ENCODE assay signal across 8 cellular contexts in the genomic region with DNA sequence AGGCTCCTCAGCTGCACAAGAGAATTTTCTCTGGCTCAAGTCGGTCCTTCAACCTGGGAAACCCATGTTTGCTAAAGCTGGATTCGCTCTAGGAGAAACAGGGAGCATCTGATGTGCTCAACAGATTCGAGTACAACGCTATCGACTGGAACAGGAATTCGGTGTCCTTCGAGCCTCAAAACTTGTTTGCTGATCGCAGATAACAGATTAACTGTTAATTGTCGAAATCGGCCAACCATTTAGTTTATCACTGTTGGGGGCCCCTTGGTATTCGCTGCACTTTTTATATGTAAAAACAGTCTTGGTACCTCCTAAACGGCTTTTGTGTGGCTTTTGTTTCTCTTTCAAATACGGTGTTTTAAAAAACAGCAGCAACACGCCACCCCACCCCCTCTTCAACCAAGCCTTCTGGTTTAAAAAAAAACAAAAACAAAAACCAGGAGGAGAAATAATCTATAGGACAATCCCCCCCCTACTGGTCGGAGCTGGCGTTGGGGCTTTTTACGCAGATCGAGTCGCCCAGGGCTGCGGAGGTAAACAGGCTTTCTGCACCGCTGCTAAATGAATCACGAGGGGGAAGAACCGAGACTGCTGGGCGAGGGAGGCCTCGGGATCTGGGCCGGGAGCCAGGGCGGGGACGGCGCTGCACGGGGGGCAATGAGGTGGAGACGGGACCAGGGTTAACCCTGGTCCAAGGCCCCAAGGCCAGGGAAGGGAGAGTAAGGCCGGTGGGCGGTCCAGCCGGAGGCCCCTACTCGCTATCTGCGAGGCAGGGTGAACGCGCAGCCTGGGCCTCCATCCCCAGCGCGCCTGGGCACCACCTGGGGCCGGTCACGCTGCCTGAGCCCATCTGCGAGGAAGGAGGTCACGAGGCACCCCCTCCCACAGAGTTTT.
DNase-seq lines count a peak whose midpoint lies in the region; ATAC-seq and TF ChIP-seq lines count a peak whose summit lies in the region.

No MANE protein-coding gene starts in this region.

- H3K4me1 ChIP-seq in GM23338 (ENCODE audit: insufficient read depth), result peaks cover 49% of the 10 kb centered on the region
- peaks cover 0 to 24% (median 7%) of the 10 kb centered on the region in 4 donors for H3K4me1 ChIP-seq in right lobe of liver

- peak overlapping the region; percentile 95 for H3K27ac Mint-ChIP-seq in GM23338

- H3K36me3 ChIP-seq in GM23338 (ENCODE audit: insufficient read depth) (no peaks in the 10 kb centered on the region), right lobe of liver (no peaks in the 10 kb centered on the region)

- TF ChIP-seq CTCF in GM23338 (conservative IDR thresholded peaks at IDR 0.05; ENCODE audit: low read depth in 2 of 2) (peak; percentile 50 to 53), right lobe of liver (IDR thresholded peaks at IDR 0.05) (peak in 2 of 4 donors; percentile 11 to 17)

- H4K20me1 ChIP-seq in GM23338 (replicated peaks; ENCODE audit: insufficient read depth), result no peaks in the 10 kb centered on the region

- H3K4me3 Mint-ChIP-seq in GM23338, result peak overlapping the region; percentile 78

- no peaks in the 10 kb centered on the region for H3K9me3 ChIP-seq in right lobe of liver

- intact Hi-C loops in right lobe of liver (cut with DNase I) (loop anchor here in 1 of 2 donors (5.0 to 10.0 kb wide), 2 partner anchors 72 to 155 kb away; a partner anchor contains a TSS), head of caudate nucleus (cut with DNase I) (no loop called here)

- peak overlapping the region; percentile 59 for H3K4me3 ChIP-seq in GM23338
- H3K4me3 ChIP-seq in right lobe of liver, result no peak overlapping the region

- DNase-seq in DMS53 treated with DMSO at 0.1 percent for 48 hours (lab: John Stamatoyannopoulos, UW; ENCODE audit: unreplicated experiment) (peak; percentile 68), GM23338 (ENCODE audit: low spot score) (peak; percentile 90), NCI-H1417 (lab: John Stamatoyannopoulos, UW) (peak; percentile 38 to 92 (median 82)), T1000 (lab: John Stamatoyannopoulos, UW) (peak; percentile 2), astrocyte of the hippocampus (ENCODE audit: low read depth, low spot score) (peak; percentile 83), right lobe of liver (peak in 2 of 3 donors; percentile 53 to 60), head of caudate nucleus (no peak)
- DNase-seq in stimulated activated CD8-positive, alpha-beta memory T cell treated with anti-CD3 and anti-CD28 coated beads, Interleukin-7, amount 100 ng/mL, for 1 hour (ENCODE audit: low read depth in 2 of 2), result peak; percentile 55

- peaks cover 50% of the 10 kb centered on the region for H3K4me1 Mint-ChIP-seq in GM23338

- 23% methylated on average over 19 of the region's 44 CpGs for WGBS in right lobe of liver (ENCODE audit: insufficient coverage, low coverage, low lambda C conversion rate, missing lambda C conversion rate)

- H3K9me2 ChIP-seq in GM23338 (ENCODE audit: insufficient read depth), result no peaks in the 10 kb centered on the region

- peaks cover 44% of the 10 kb centered on the region for H3K27me3 Mint-ChIP-seq in GM23338 (ENCODE audit: insufficient read depth, low read depth, poor library complexity)

- H2AFZ ChIP-seq in GM23338, result no peak overlapping the region

- peak; percentile 25 for ATAC-seq in GM23338
- ATAC-seq in right lobe of liver, result peak in 1 of 4 donors; percentile 8

- H3K27ac ChIP-seq in GM23338 (ENCODE audit: low read depth) (peak overlapping the region; percentile 92), right lobe of liver (no peak overlapping the region)

- 0 out of 2 replicates have a peak, but pooled peaks cover 3% of the 10 kb centered on the region for H3F3A ChIP-seq in GM23338 (replicated peaks; ENCODE audit: low read depth)

- peak overlapping the region; percentile 84 for H3K4me2 ChIP-seq in GM23338

- H3K79me2 ChIP-seq in GM23338 (replicated peaks; ENCODE audit: insufficient read depth), result peaks cover 25% of the 10 kb centered on the region

- H3K36me3 Mint-ChIP-seq in GM23338 (ENCODE audit: low read depth), result peaks cover 5% of the 10 kb centered on the region; the same call in 2 of the 3 replicates

- H3K9me3 Mint-ChIP-seq in GM23338, result no peaks in the 10 kb centered on the region; the same call in 1 of the 3 replicates

- H3K27me3 ChIP-seq in GM23338 (ENCODE audit: insufficient read depth), result peaks cover 30% of the 10 kb centered on the region
- H3K27me3 ChIP-seq in right lobe of liver, result no peaks in the 10 kb centered on the region

- TF ChIP-seq POLR2A in right lobe of liver (IDR thresholded peaks at IDR 0.05), result no peak

TF ChIP-seq in GM23338, 12 proteins besides CTCF, POLR2A, EP300 and RAD21:
- no peak for TF ChIP-seq CREB1 (CRISPR knock-in tag; IDR thresholded peaks at IDR 0.05; ENCODE audit: low read depth)
- peak; percentile 86 for TF ChIP-seq NANOG (IDR thresholded peaks at IDR 0.05; ENCODE audit: borderline replicate concordance)
- TF ChIP-seq, protein P1, sequence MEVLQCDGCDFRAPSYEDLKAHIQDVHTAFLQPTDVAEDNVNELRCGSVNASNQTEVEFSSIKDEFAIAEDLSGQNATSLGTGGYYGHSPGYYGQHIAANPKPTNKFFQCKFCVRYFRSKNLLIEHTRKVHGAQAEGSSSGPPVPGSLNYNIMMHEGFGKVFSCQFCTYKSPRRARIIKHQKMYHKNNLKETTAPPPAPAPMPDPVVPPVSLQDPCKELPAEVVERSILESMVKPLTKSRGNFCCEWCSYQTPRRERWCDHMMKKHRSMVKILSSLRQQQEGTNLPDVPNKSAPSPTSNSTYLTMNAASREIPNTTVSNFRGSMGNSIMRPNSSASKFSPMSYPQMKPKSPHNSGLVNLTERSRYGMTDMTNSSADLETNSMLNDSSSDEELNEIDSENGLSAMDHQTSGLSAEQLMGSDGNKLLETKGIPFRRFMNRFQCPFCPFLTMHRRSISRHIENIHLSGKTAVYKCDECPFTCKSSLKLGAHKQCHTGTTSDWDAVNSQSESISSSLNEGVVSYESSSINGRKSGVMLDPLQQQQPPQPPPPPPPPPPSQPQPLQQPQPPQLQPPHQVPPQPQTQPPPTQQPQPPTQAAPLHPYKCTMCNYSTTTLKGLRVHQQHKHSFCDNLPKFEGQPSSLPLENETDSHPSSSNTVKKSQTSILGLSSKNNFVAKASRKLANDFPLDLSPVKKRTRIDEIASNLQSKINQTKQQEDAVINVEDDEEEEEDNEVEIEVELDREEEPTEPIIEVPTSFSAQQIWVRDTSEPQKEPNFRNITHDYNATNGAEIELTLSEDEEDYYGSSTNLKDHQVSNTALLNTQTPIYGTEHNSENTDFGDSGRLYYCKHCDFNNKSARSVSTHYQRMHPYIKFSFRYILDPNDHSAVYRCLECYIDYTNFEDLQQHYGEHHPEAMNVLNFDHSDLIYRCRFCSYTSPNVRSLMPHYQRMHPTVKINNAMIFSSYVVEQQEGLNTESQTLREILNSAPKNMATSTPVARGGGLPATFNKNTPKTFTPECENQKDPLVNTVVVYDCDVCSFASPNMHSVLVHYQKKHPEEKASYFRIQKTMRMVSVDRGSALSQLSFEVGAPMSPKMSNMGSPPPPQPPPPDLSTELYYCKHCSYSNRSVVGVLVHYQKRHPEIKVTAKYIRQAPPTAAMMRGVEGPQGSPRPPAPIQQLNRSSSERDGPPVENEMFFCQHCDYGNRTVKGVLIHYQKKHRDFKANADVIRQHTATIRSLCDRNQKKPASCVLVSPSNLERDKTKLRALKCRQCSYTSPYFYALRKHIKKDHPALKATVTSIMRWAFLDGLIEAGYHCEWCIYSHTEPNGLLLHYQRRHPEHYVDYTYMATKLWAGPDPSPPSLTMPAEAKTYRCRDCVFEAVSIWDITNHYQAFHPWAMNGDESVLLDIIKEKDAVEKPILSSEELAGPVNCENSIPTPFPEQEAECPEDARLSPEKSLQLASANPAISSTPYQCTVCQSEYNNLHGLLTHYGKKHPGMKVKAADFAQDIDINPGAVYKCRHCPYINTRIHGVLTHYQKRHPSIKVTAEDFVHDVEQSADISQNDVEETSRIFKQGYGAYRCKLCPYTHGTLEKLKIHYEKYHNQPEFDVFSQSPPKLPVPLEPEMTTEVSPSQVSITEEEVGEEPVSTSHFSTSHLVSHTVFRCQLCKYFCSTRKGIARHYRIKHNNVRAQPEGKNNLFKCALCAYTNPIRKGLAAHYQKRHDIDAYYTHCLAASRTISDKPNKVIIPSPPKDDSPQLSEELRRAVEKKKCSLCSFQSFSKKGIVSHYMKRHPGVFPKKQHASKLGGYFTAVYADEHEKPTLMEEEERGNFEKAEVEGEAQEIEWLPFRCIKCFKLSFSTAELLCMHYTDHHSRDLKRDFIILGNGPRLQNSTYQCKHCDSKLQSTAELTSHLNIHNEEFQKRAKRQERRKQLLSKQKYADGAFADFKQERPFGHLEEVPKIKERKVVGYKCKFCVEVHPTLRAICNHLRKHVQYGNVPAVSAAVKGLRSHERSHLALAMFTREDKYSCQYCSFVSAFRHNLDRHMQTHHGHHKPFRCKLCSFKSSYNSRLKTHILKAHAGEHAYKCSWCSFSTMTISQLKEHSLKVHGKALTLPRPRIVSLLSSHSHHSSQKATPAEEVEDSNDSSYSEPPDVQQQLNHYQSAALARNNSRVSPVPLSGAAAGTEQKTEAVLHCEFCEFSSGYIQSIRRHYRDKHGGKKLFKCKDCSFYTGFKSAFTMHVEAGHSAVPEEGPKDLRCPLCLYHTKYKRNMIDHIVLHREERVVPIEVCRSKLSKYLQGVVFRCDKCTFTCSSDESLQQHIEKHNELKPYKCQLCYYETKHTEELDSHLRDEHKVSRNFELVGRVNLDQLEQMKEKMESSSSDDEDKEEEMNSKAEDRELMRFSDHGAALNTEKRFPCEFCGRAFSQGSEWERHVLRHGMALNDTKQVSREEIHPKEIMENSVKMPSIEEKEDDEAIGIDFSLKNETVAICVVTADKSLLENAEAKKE (CRISPR knock-in tag; IDR thresholded peaks at IDR 0.05), result no peak
- peak; percentile 38; the same call in 1 of the 2 replicates for TF ChIP-seq POLR2AphosphoS5 (IDR thresholded peaks at IDR 0.05; ENCODE audit: low read depth)
- no peak for TF ChIP-seq ZNF114 (CRISPR knock-in tag; IDR thresholded peaks at IDR 0.05)

Comparison
In these comparisons a context has a peak if more than half of its experiments do, and no peak if none do; other contexts are left out.
1. DNase-seq: peak in DMS53 treated with DMSO at 0.1 percent for 48 hours (single experiment), GM23338 (single experiment), NCI-H1417 (3 of 3), T1000 (single experiment), astrocyte of the hippocampus (single experiment), right lobe of liver (2 of 3) and stimulated activated CD8-positive, alpha-beta memory T cell treated with anti-CD3 and anti-CD28 coated beads, Interleukin-7, amount 100 ng/mL, for 1 hour (2 of 2); none in head of caudate nucleus (0 of 42).